37 cellular contexts compared by ENCODE assay signal in the genomic region with DNA sequence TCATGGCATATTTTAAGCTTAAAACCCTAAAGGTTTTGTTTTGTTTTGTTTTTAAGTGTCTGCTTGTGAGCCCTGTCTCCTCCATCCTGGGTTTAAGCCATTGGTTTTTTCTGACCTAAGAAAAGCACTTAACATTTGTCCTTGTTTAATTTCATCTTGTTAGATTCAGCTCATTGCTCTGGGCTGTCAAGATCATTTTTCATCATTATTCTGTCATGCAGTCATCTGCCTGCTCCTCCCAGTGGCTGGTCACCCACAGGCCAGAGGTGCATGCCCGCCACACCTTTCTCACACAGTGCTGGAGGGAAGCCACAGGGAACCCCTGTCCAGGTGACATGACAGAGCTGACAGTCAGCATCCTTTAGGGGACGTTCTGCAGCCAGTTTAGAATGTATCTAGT. TPM values are rescaled to one million over a fixed set of nuclear protein-coding genes. Genes with fewer than 3 reads are reported as not detected.
"Had no signal": no experiment of that assay in that cellular context is flagged by ENCODE, and none has a peak within 500 bp of the region (broad histone marks: within the 10 kb centered on the region; RNA-seq: fewer than 3 reads in every experiment).

No MANE protein-coding gene starts in this region.

- H3K4me3 Mint-ChIP-seq: activated B cell treated with CpG ODN at 0.5 μM for 24 hours; activated CD8-positive, alpha-beta T cell treated with anti-CD3 and anti-CD28 coated beads for 36 hours; activated naive CD4-positive, alpha-beta T cell treated with anti-CD3 and anti-CD28 coated beads for 36 hours; activated naive CD4-positive, alpha-beta T cell treated with anti-CD3 and anti-CD28 coated beads, Interleukin-2, amount 50 U/mL, for 24 hours; activated naive CD8-positive, alpha-beta T cell treated with anti-CD3 and anti-CD28 coated beads for 36 hours; activated naive CD8-positive, alpha-beta T cell treated with anti-CD3 and anti-CD28 coated beads, Interleukin-2, amount 50 U/mL, for 24 hours; activated T-cell treated with anti-CD3 and anti-CD28 coated beads, Interleukin-2, amount 50 U/mL, for 4 hours; activated T-helper 17 cell treated with anti-CD3 and anti-CD28 coated beads, Interleukin-2, amount 50 U/mL, for 72 hours; brain; T-helper 2 cell treated with Interferon-gamma antibody and Interleukin-4, amounts not matched to agents 5 μg/mL and 100 μg/mL, for 36 hours had no signal

- H3K27ac ChIP-seq: adrenal gland, ascending aorta, breast epithelium, cardiac muscle cell, colonic mucosa, epithelial cell of prostate, esophagus squamous epithelium, gastroesophageal sphincter, heart right ventricle, hepatocyte, WERI-Rb-1 had no signal

- H3K27ac Mint-ChIP-seq: activated B cell treated with CpG ODN at 0.5 μM for 24 hours; activated CD8-positive, alpha-beta T cell treated with anti-CD3 and anti-CD28 coated beads for 36 hours; activated naive CD4-positive, alpha-beta T cell treated with anti-CD3 and anti-CD28 coated beads for 36 hours; activated naive CD4-positive, alpha-beta T cell treated with anti-CD3 and anti-CD28 coated beads, Interleukin-2, amount 50 U/mL, for 24 hours; activated naive CD8-positive, alpha-beta T cell treated with anti-CD3 and anti-CD28 coated beads for 36 hours; activated naive CD8-positive, alpha-beta T cell treated with anti-CD3 and anti-CD28 coated beads, Interleukin-2, amount 50 U/mL, for 24 hours; activated T-helper 17 cell treated with anti-CD3 and anti-CD28 coated beads, Interleukin-2, amount 50 U/mL, for 72 hours; T-helper 2 cell treated with Interferon-gamma antibody and Interleukin-4, amounts not matched to agents 5 μg/mL and 100 μg/mL, for 36 hours had no signal

- H3K4me2 ChIP-seq: hepatocyte had no signal

- H3K4me1 ChIP-seq: adrenal gland, ascending aorta, breast epithelium, colonic mucosa, esophagus squamous epithelium, gastroesophageal sphincter, heart right ventricle had no signal

- H3K79me2 ChIP-seq: hepatocyte had no signal

- H3K4me1 Mint-ChIP-seq: activated B cell treated with CpG ODN at 0.5 μM for 24 hours; activated naive CD4-positive, alpha-beta T cell treated with anti-CD3 and anti-CD28 coated beads, Interleukin-2, amount 50 U/mL, for 24 hours; activated naive CD8-positive, alpha-beta T cell treated with anti-CD3 and anti-CD28 coated beads for 36 hours; activated naive CD8-positive, alpha-beta T cell treated with anti-CD3 and anti-CD28 coated beads, Interleukin-2, amount 50 U/mL, for 24 hours; activated T-helper 17 cell treated with anti-CD3 and anti-CD28 coated beads, Interleukin-2, amount 50 U/mL, for 72 hours; brain had no signal

- H2AFZ ChIP-seq: hepatocyte had no signal

- H3K9me3 ChIP-seq: adrenal gland, ascending aorta, breast epithelium, colonic mucosa, esophagus squamous epithelium, gastroesophageal sphincter had no signal

- H3K27me3 Mint-ChIP-seq: activated B cell treated with CpG ODN at 0.5 μM for 24 hours; activated naive CD4-positive, alpha-beta T cell treated with anti-CD3 and anti-CD28 coated beads, Interleukin-2, amount 50 U/mL, for 24 hours; activated naive CD8-positive, alpha-beta T cell treated with anti-CD3 and anti-CD28 coated beads for 36 hours; activated T-helper 17 cell treated with anti-CD3 and anti-CD28 coated beads, Interleukin-2, amount 50 U/mL, for 72 hours; brain had no signal

- ATAC-seq: activated CD4-positive, CD25-positive, alpha-beta regulatory T cell treated with anti-CD3 and anti-CD28 coated beads, Interleukin-2, amount 50 U/mL, for 24 hours; activated CD8-positive, alpha-beta T cell treated with anti-CD3 and anti-CD28 coated beads for 36 hours; activated naive CD8-positive, alpha-beta T cell treated with anti-CD3 and anti-CD28 coated beads, Interleukin-2, amount 50 U/mL, for 24 hours; activated T-cell treated with anti-CD3 and anti-CD28 coated beads, Interleukin-2, amount 50 U/mL, for 4 hours; activated T-helper 17 cell treated with anti-CD3 and anti-CD28 coated beads, Interleukin-2, amount 50 U/mL, for 72 hours; gastroesophageal sphincter; heart right ventricle had no signal

- H3K27me3 ChIP-seq: adrenal gland, ascending aorta, breast epithelium, cardiac muscle cell, colonic mucosa, esophagus squamous epithelium, gastroesophageal sphincter, heart right ventricle, hepatocyte had no signal

- H3K36me3 ChIP-seq: adrenal gland, breast epithelium, cardiac muscle cell, colonic mucosa, esophagus squamous epithelium, WERI-Rb-1 had no signal

- H3K4me3 ChIP-seq: adrenal gland, ascending aorta, breast epithelium, cardiac muscle cell, colonic mucosa, esophagus squamous epithelium, gastroesophageal sphincter, heart right ventricle, hepatocyte had no signal

- DNase-seq: activated B cell treated with CpG ODN at 0.5 μM for 24 hours; activated CD4-positive, alpha-beta T cell treated with anti-CD3 and anti-CD28 coated beads for 48 hours; activated CD4-positive, alpha-beta T cell treated with anti-CD3 and anti-CD28 coated beads, Interleukin-2, amount 50 U/mL, for 1 hour; activated CD4-positive, alpha-beta T cell treated with anti-CD3 and anti-CD28 coated beads, Interleukin-2, amount 50 U/mL, for 48 hours; activated CD8-positive, alpha-beta memory T cell treated with anti-CD3 and anti-CD28 coated beads for 24 hours; activated CD8-positive, alpha-beta T cell treated with anti-CD3 and anti-CD28 coated beads for 36 hours; activated effector memory CD4-positive, alpha-beta T cell treated with Interleukin-2 at 50 U/mL for 16 hours; activated naive CD4-positive, alpha-beta T cell treated with anti-CD3 and anti-CD28 coated beads for 36 hours; activated naive CD8-positive, alpha-beta T cell treated with anti-CD3 and anti-CD28 coated beads for 36 hours; activated naive CD8-positive, alpha-beta T cell treated with anti-CD3 and anti-CD28 coated beads, Interleukin-2, amount 50 U/mL, for 24 hours; activated T-cell treated with anti-CD3 and anti-CD28 coated beads, Interleukin-2, amount 50 U/mL, for 4 hours; adrenal gland; central memory CD4-positive, alpha-beta T cell; cerebellar nuclear complex; colonic mucosa; effector CD8-positive, alpha-beta T cell; esophagus squamous epithelium; foreskin melanocyte; heart right ventricle; T1000; WERI-Rb-1 had no signal

- H3K9me3 Mint-ChIP-seq: activated B cell treated with CpG ODN at 0.5 μM for 24 hours; activated CD8-positive, alpha-beta T cell treated with anti-CD3 and anti-CD28 coated beads for 36 hours; activated naive CD4-positive, alpha-beta T cell treated with anti-CD3 and anti-CD28 coated beads for 36 hours; activated naive CD4-positive, alpha-beta T cell treated with anti-CD3 and anti-CD28 coated beads, Interleukin-2, amount 50 U/mL, for 24 hours; activated naive CD8-positive, alpha-beta T cell treated with anti-CD3 and anti-CD28 coated beads for 36 hours; activated naive CD8-positive, alpha-beta T cell treated with anti-CD3 and anti-CD28 coated beads, Interleukin-2, amount 50 U/mL, for 24 hours; activated T-helper 17 cell treated with anti-CD3 and anti-CD28 coated beads, Interleukin-2, amount 50 U/mL, for 72 hours; T-helper 2 cell treated with Interferon-gamma antibody and Interleukin-4, amounts not matched to agents 5 μg/mL and 100 μg/mL, for 36 hours had no signal

RNA-seq across cellular contexts. Expression of a gene that starts 11.7 kb away (rescaled TPM):
- total RNA-seq: activated naive CD4-positive, alpha-beta T cell treated with anti-CD3 and anti-CD28 coated beads for 36 hours; ascending aorta; cardiac muscle cell; dermis microvascular lymphatic vessel endothelial cell; endothelial cell of umbilical vein; esophagus squamous epithelium; fibroblast of lung; fibroblast of villous mesenchyme; glomerular endothelial cell; hepatocyte had no signal
- polyA plus RNA-seq: cardiac muscle cell, endothelial cell of umbilical vein, fibroblast of lung, hepatocyte had no signal
